17 cellular contexts compared by ENCODE assay signal in genomic region chr1:14999441-14999840, GRCh38.
DNase-seq lines count a peak whose midpoint lies in the region; ATAC-seq and TF ChIP-seq lines count a peak whose summit lies in the region.
"Had no signal": no experiment of that assay in that cellular context is flagged by ENCODE, and none has a peak within 500 bp of the region (broad histone marks: within the 10 kb centered on the region; RNA-seq: fewer than 3 reads in every experiment).

No MANE protein-coding gene starts in this region.

- H3K9me3 ChIP-seq in right atrium auricular region (no peaks in the 10 kb centered on the region), adrenal gland (replicated peaks in 1 of 3) (no peaks in the 10 kb centered on the region), mesenchymal stem cell (ENCODE audit: control insufficient read depth, low read length) (no peaks in the 10 kb centered on the region), parathyroid adenoma (ENCODE audit: control insufficient read depth, low read length) (no peaks in the 10 kb centered on the region)
- H3K9me3 ChIP-seq: BLaER1 had no signal

- no peak for TF ChIP-seq POLR2A in adrenal gland (IDR thresholded peaks at IDR 0.05)

- no peak overlapping the region for H3K27ac ChIP-seq in right atrium auricular region
- H3K27ac ChIP-seq in adrenal gland = peak overlapping the region; percentile 19 to 76 (median 55)
- H3K27ac ChIP-seq in mesenchymal stem cell (ENCODE audit: low read length, poor library complexity, severe bottlenecking) = no peak overlapping the region
- peak overlapping the region; percentile 49 for H3K27ac ChIP-seq in parathyroid adenoma
- H3K27ac ChIP-seq: BLaER1, GM23248, HL-60 had no signal

- H3K4me2 ChIP-seq in mesenchymal stem cell (ENCODE audit: low read length, poor library complexity, severe bottlenecking) (no peak overlapping the region), parathyroid adenoma (ENCODE audit: low read length) (no peak overlapping the region)
- H3K4me2 ChIP-seq: BLaER1 had no signal

- H3K18ac ChIP-seq in mesenchymal stem cell (ENCODE audit: low read depth in 1 of 2, low read length in 2 of 2) = peak overlapping the region in 1 of 2 experiments; percentile 3

- H3K79me2 ChIP-seq in parathyroid adenoma = peaks cover 17% of the 10 kb centered on the region

- no peak overlapping the region for H2BK12ac ChIP-seq in mesenchymal stem cell (ENCODE audit: low read length in 2 of 2)

- no peak overlapping the region for H4K91ac ChIP-seq in mesenchymal stem cell (ENCODE audit: low read length)

- CTCF ChIA-PET in HEK293T (lab: Yijun Ruan, JAX) = interaction anchor here (0.6 kb wide), 1 partner anchor 1060 kb away, joined by 3 read pairs; no protein-coding TSS in a partner anchor

- H3K4me1 ChIP-seq in right atrium auricular region (peaks cover 0 to 4% of the 10 kb centered on the region in 2 donors), adrenal gland (replicated peaks in 1 of 2) (peaks cover 30 to 37% of the 10 kb centered on the region in 2 donors), mesenchymal stem cell (ENCODE audit: control insufficient read depth, insufficient read depth, low read depth, low read length) (peaks cover 50% of the 10 kb centered on the region), parathyroid adenoma (peaks cover 10% of the 10 kb centered on the region)

- WGBS in adrenal gland, 4 donors = 30 to 49% (median 42%) methylated on average over 7 to 10 of the region's 10 CpGs
- WGBS in mesenchymal stem cell = 98% methylated on average over 10 of the region's 10 CpGs

- peak overlapping the region; percentile 53 for H4K8ac ChIP-seq in mesenchymal stem cell (ENCODE audit: low read length)

- H2AFZ ChIP-seq in mesenchymal stem cell (ENCODE audit: low read depth, low read length) = no peak overlapping the region
- no peak overlapping the region for H2AFZ ChIP-seq in parathyroid adenoma
- H2AFZ ChIP-seq: GM23248 had no signal

- H3K14ac ChIP-seq in mesenchymal stem cell (ENCODE audit: low read length in 2 of 2) = no peak overlapping the region

- POLR2A ChIA-PET in HEK293T (lab: Yijun Ruan, JAX) = no interaction called here

- ATAC-seq in Right ventricle myocardium inferior = no peak

- no peaks in the 10 kb centered on the region for H3K36me3 ChIP-seq in right atrium auricular region
- no peaks in the 10 kb centered on the region for H3K36me3 ChIP-seq in adrenal gland (replicated peaks in 1 of 2)
- H3K36me3 ChIP-seq in mesenchymal stem cell (ENCODE audit: control insufficient read depth in 1 of 2, insufficient read depth in 2 of 2, low read depth in 1 of 2, low read length in 2 of 2) = peaks cover 0 to 8% of the 10 kb centered on the region in 2 experiments
- no peaks in the 10 kb centered on the region for H3K36me3 ChIP-seq in parathyroid adenoma (ENCODE audit: control insufficient read depth, insufficient read depth, low read length)
- H3K36me3 ChIP-seq: BLaER1 had no signal

- no peak overlapping the region for H2BK120ac ChIP-seq in mesenchymal stem cell (ENCODE audit: low read depth, low read length)

- intact Hi-C loops in Right ventricle myocardium inferior (cut with DNase I) (no loop called here), adrenal gland (cut with DNase I) (no loop called here)

- H3K4ac ChIP-seq in mesenchymal stem cell (ENCODE audit: low read depth in 1 of 2, low read length in 2 of 2) = peak overlapping the region in 1 of 2 experiments; percentile 46

- peaks cover 38% of the 10 kb centered on the region for H3K79me1 ChIP-seq in mesenchymal stem cell (replicated peaks; ENCODE audit: low read length, poor library complexity, severe bottlenecking)

- H3K27me3 ChIP-seq in right atrium auricular region (no peaks in the 10 kb centered on the region), adrenal gland (no peaks in the 10 kb centered on the region), mesenchymal stem cell (ENCODE audit: control insufficient read depth in 1 of 2, insufficient read depth in 1 of 2, low read length in 2 of 2) (no peaks in the 10 kb centered on the region), parathyroid adenoma (ENCODE audit: control insufficient read depth, insufficient read depth, low read length) (no peaks in the 10 kb centered on the region)
- H3K27me3 ChIP-seq: BLaER1 had no signal

- H3K4me3 ChIP-seq in right atrium auricular region (no peak overlapping the region), adrenal gland (no peak overlapping the region), mesenchymal stem cell (ENCODE audit: insufficient read depth in 1 of 2, low read depth in 1 of 2, low read length in 2 of 2) (no peak overlapping the region), parathyroid adenoma (ENCODE audit: low read depth, low read length) (no peak overlapping the region)
- H3K4me3 ChIP-seq: BLaER1, GM23248 had no signal

- DNase-seq in Right ventricle myocardium inferior (ENCODE audit: missing footprints) (peak; percentile 21), right atrium auricular region (ENCODE audit: low spot score) (no peak), adrenal gland (peak in 6 of 7 donors; percentile 49 to 71 (median 62)), mesenchymal stem cell (no peak), HEK293T (ENCODE audit: extremely low spot score) (no peak), NOMO-1 (lab: John Stamatoyannopoulos, UW; ENCODE audit: unreplicated experiment in 2 of 2) (no peak), NCI-H345 (lab: John Stamatoyannopoulos, UW) (no peak)
- DNase-seq: 8988T; CD4-positive, alpha-beta memory T cell; DMS79 treated with DMSO at 0.1 percent for 48 hours; GF-D8; GM23248; HCEC 1CT; HFFc6 had no signal

- H3K9ac ChIP-seq in mesenchymal stem cell (ENCODE audit: low read length) = no peak overlapping the region
- H3K9ac ChIP-seq in parathyroid adenoma = no peak overlapping the region
- H3K9ac ChIP-seq: BLaER1, GM23248 had no signal

- H2BK5ac ChIP-seq in mesenchymal stem cell (ENCODE audit: low read depth, low read length, poor library complexity, severe bottlenecking) = no peak overlapping the region

- H2BK15ac ChIP-seq in mesenchymal stem cell (ENCODE audit: low read depth, poor library complexity, severe bottlenecking) = peak overlapping the region; percentile 71

- TF ChIP-seq CTCF in right atrium auricular region (IDR thresholded peaks at IDR 0.05) = no peak
- TF ChIP-seq CTCF in adrenal gland (IDR thresholded peaks at IDR 0.05) = no peak
- no peak for TF ChIP-seq CTCF in parathyroid adenoma (IDR thresholded peaks at IDR 0.05)

- peak overlapping the region; percentile 9 for H2AK5ac ChIP-seq in mesenchymal stem cell (ENCODE audit: low read length, severe bottlenecking)

- H3K23ac ChIP-seq in mesenchymal stem cell (ENCODE audit: low read length in 2 of 2) = no peak overlapping the region

TF ChIP-seq in HEK293T, 16 proteins besides CTCF, POLR2A, EP300 and RAD21:
- TF ChIP-seq SP1 (IDR thresholded peaks at IDR 0.05) (no peak), PKNOX1 (IDR thresholded peaks at IDR 0.05) (no peak), NFRKB (IDR thresholded peaks at IDR 0.05) (no peak), ARNT (IDR thresholded peaks at IDR 0.05) (no peak), L3MBTL2 (conservative IDR thresholded peaks at IDR 0.05) (no peak), BHLHE40 (IDR thresholded peaks at IDR 0.05; ENCODE audit: borderline replicate concordance) (no peak), LEF1 (IDR thresholded peaks at IDR 0.05; ENCODE audit: borderline replicate concordance) (no peak), CTBP1 (IDR thresholded peaks at IDR 0.05; ENCODE audit: borderline replicate concordance) (no peak), ELF4 (IDR thresholded peaks at IDR 0.05) (no peak), TARDBP (IDR thresholded peaks at IDR 0.05) (no peak), FOXK2 (IDR thresholded peaks at IDR 0.05) (no peak), SUZ12 (IDR thresholded peaks at IDR 0.05) (no peak), ZNF384 (IDR thresholded peaks at IDR 0.05) (no peak), HDGF (IDR thresholded peaks at IDR 0.05; ENCODE audit: borderline replicate concordance) (no peak), FOXA1 (IDR thresholded peaks at IDR 0.05) (no peak), FOXM1 (IDR thresholded peaks at IDR 0.05; ENCODE audit: borderline replicate concordance) (no peak)

Comparison
In these comparisons a context has a peak if more than half of its experiments do, and no peak if none do; other contexts are left out.
1. DNase-seq: peak in Right ventricle myocardium inferior (single experiment) and adrenal gland (6 of 7); none in right atrium auricular region (single experiment), mesenchymal stem cell (single experiment), HEK293T (single experiment), NOMO-1 (0 of 2) and NCI-H345 (single experiment).
2. H3K27ac ChIP-seq: peak in adrenal gland (5 of 5) and parathyroid adenoma (single experiment); none in right atrium auricular region (0 of 2) and mesenchymal stem cell (single experiment).